In the genomic region with DNA sequence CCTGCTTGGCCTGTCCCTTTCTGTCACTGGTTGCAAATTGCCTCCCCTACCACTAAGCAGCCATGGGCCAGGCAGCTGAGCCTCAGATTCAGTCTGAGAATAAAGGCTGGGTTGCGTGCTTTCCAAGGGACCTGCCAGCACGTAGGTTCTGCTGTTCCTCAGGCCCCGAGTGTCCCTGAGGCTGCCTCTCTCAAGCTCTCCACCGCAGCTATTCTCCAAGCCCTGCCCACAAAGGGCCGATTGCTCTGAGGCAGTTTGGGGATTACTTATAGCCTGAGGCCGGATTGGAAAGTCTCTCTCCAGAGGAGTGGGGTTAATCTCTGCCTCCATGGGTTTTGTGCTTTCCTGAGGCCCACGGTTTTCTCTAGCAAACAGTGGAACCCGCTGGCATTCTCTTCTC, we compare ENCODE assay signal across 14 cellular contexts.
A peak's percentile ranks its signal among the peaks of the same experiment; 100 is the strongest.
DNase-seq lines count a peak whose midpoint lies in the region; ATAC-seq and TF ChIP-seq lines count a peak whose summit lies in the region.
"Had no signal": no experiment of that assay in that cellular context is flagged by ENCODE, and none has a peak within 500 bp of the region (broad histone marks: within the 10 kb centered on the region; RNA-seq: fewer than 3 reads in every experiment).

No MANE protein-coding gene starts in this region.

- H3K36me3 ChIP-seq in mucosa of descending colon (ENCODE audit: low read depth) (no peaks in the 10 kb centered on the region), MG63 (no peaks in the 10 kb centered on the region)

- H3K4me1 ChIP-seq in mucosa of descending colon (ENCODE audit: low read depth), result no peaks in the 10 kb centered on the region

- H3K4me3 ChIP-seq in GM12865 (ENCODE audit: low read depth, low read length) (no peak overlapping the region), mucosa of descending colon (no peak overlapping the region), MG63 (no peak overlapping the region)
- H3K4me3 ChIP-seq: GM23248 had no signal

- no peaks in the 10 kb centered on the region for H3K27me3 ChIP-seq in MG63

- ATAC-seq in sciatic nerve (no peak), mucosa of descending colon (no peak), GM19324 (IDR thresholded peaks at IDR 0.05; ENCODE audit: low FRiP score, unreplicated experiment) (no peak)

- TF ChIP-seq CTCF in GM12865 (IDR thresholded peaks at IDR 0.05; ENCODE audit: insufficient read depth, low read depth, low read length, missing control alignments) (no peak), mucosa of descending colon (IDR thresholded peaks at IDR 0.05) (no peak)

- intact Hi-C loops in sciatic nerve (cut with DNase I), result no loop called here
- intact Hi-C loops in mucosa of descending colon (cut with DNase I, micrococcal nuclease), result no loop called here

- H3K9me3 ChIP-seq in mucosa of descending colon (no peaks in the 10 kb centered on the region), MG63 (no peaks in the 10 kb centered on the region)

- peak; percentile 33 for DNase-seq in GM12865 (ENCODE audit: low read depth)
- peak; percentile 31 for DNase-seq in NCI-H82 treated with DMSO at 0.1 percent for 48 hours (lab: John Stamatoyannopoulos, UW; ENCODE audit: unreplicated experiment)
- peak; percentile 65 for DNase-seq in ecto neural progenitor cell (ENCODE audit: low spot score)
- peak; percentile 33 for DNase-seq in sciatic nerve (ENCODE audit: low spot score)
- DNase-seq in mucosa of descending colon, result no peak
- DNase-seq in MG63, result no peak
- DNase-seq: C1 segment of cervical spinal cord; CD4-positive, alpha-beta T cell; DMS79 treated with DMSO at 0.1 percent for 48 hours; EL; GDM1; GM23248; H7 had no signal

Comparison
In these comparisons a context has a peak if more than half of its experiments do, and no peak if none do; other contexts are left out.
1. DNase-seq: peak in GM12865 (single experiment), NCI-H82 treated with DMSO at 0.1 percent for 48 hours (single experiment), ecto neural progenitor cell (single experiment) and sciatic nerve (single experiment); none in mucosa of descending colon (0 of 3) and MG63 (single experiment).